10 cellular contexts compared by ENCODE assay signal in the genomic region with DNA sequence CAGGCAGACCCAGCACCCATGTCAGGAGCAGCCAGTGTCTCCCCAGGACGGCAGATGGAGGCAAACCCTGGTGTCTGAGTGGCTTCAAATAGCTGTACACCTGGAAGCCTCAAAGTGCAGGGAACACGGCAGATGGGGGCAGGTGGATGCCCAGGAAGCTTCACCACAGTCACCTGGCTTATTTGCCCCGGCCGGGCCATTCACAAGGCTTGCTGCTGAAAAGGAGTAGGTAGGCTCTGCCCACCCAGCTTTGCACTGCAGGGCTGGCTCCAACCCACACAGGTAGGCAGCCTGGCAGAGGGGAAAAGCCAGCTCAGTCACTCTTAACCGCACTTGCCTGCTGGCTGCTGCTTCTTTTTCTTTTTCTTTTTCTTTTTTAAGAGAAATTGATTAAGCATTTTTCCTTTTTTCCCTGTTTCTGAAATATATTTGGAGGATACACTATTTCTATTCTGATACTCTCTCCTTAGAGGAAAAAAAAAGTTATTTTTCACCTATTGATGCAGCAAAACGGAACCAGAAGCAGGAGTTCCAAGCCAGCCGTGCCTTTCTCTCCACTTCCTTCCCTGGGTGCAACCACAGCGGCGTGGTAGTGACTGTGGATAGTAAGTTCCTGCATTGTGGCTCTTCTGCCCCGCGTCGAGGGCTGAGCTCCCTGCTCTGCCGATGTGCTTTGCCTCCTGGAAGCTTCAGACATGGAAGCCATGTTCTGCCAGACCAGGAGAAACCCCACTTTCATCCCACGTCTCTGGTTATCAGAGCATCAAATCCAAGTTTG.
DNase-seq lines count a peak whose midpoint lies in the region; ATAC-seq and TF ChIP-seq lines count a peak whose summit lies in the region.
"Had no signal": no experiment of that assay in that cellular context is flagged by ENCODE, and none has a peak within 500 bp of the region (broad histone marks: within the 10 kb centered on the region; RNA-seq: fewer than 3 reads in every experiment).

No MANE protein-coding gene starts in this region.

- H3K36me3 Mint-ChIP-seq in activated naive CD4-positive, alpha-beta T cell treated with anti-CD3 and anti-CD28 coated beads, Interleukin-2, amount 50 U/mL, for 72 hours: no peaks in the 10 kb centered on the region

- no peak for TF ChIP-seq CTCF in osteoblast (IDR thresholded peaks at IDR 0.05; ENCODE audit: extremely low read depth, low read depth, low read length)

- H3K4me1 ChIP-seq in osteoblast (ENCODE audit: insufficient read depth, low read length): peaks cover 10% of the 10 kb centered on the region

- H4K20me1 ChIP-seq in osteoblast (ENCODE audit: insufficient read depth, low read length): no peaks in the 10 kb centered on the region

- no peaks in the 10 kb centered on the region for H3K9me3 Mint-ChIP-seq in activated naive CD4-positive, alpha-beta T cell treated with anti-CD3 and anti-CD28 coated beads, Interleukin-2, amount 50 U/mL, for 72 hours

- no peaks in the 10 kb centered on the region for H3K27me3 ChIP-seq in osteoblast (ENCODE audit: insufficient read depth, low read length)

- H3K4me2 ChIP-seq in osteoblast (ENCODE audit: insufficient read depth, low read length): no peak overlapping the region

- H2AFZ ChIP-seq in osteoblast (ENCODE audit: low read length): no peak overlapping the region

- H3K27ac Mint-ChIP-seq in activated naive CD4-positive, alpha-beta T cell treated with anti-CD3 and anti-CD28 coated beads, Interleukin-2, amount 50 U/mL, for 72 hours: no peak overlapping the region

- DNase-seq in DMS53 (lab: John Stamatoyannopoulos, UW) (peak; percentile 80), T-helper 2 cell (peak in 4 of 5 experiments; percentile 11 to 41 (median 27)), HCEC 1CT (no peak), osteoblast (ENCODE audit: insufficient read length, low spot score, missing footprints) (no peak), DMS114 treated with DMSO at 0.1 percent for 48 hours (lab: John Stamatoyannopoulos, UW; ENCODE audit: unreplicated experiment) (no peak)
- DNase-seq in activated naive CD4-positive, alpha-beta T cell treated with anti-CD3 and anti-CD28 coated beads, Interleukin-2, amount 50 U/mL, for 72 hours (ENCODE audit: low spot score in 2 of 2): no peak
- DNase-seq in stimulated activated CD4-positive, alpha-beta T cell treated with anti-CD3 and anti-CD28 coated beads, Interleukin-15, amount 100 ng/mL, for 24 hours: peak; percentile 51
- DNase-seq: NCI-H446 treated with DMSO at 0.1 percent for 48 hours had no signal

- no peaks in the 10 kb centered on the region for H3K9me3 ChIP-seq in osteoblast (ENCODE audit: low read depth, low read length)

- no peak overlapping the region for H3K27ac ChIP-seq in osteoblast (ENCODE audit: low read depth, low read length)

- no peaks in the 10 kb centered on the region for H3K36me3 ChIP-seq in osteoblast (ENCODE audit: insufficient read depth, low read length)

- peak; percentile 19 to 66 for ATAC-seq in activated naive CD4-positive, alpha-beta T cell treated with anti-CD3 and anti-CD28 coated beads, Interleukin-2, amount 50 U/mL, for 72 hours
- ATAC-seq in GM21717 (IDR thresholded peaks at IDR 0.05; ENCODE audit: unreplicated experiment): no peak

- H3K79me2 ChIP-seq in osteoblast (ENCODE audit: insufficient read depth, low read length): no peaks in the 10 kb centered on the region

- no peak overlapping the region for H3K4me3 ChIP-seq in osteoblast (ENCODE audit: insufficient read depth, low read length)
- H3K4me3 ChIP-seq: smooth muscle cell had no signal

Comparison
In these comparisons a context has a peak if more than half of its experiments do, and no peak if none do; other contexts are left out.
1. DNase-seq: peak in DMS53 (single experiment), T-helper 2 cell (4 of 5) and stimulated activated CD4-positive, alpha-beta T cell treated with anti-CD3 and anti-CD28 coated beads, Interleukin-15, amount 100 ng/mL, for 24 hours (single experiment); none in activated naive CD4-positive, alpha-beta T cell treated with anti-CD3 and anti-CD28 coated beads, Interleukin-2, amount 50 U/mL, for 72 hours (0 of 2), HCEC 1CT (single experiment), osteoblast (single experiment) and DMS114 treated with DMSO at 0.1 percent for 48 hours (single experiment).